1 cellular context compared by ENCODE assay signal in the genomic region with DNA sequence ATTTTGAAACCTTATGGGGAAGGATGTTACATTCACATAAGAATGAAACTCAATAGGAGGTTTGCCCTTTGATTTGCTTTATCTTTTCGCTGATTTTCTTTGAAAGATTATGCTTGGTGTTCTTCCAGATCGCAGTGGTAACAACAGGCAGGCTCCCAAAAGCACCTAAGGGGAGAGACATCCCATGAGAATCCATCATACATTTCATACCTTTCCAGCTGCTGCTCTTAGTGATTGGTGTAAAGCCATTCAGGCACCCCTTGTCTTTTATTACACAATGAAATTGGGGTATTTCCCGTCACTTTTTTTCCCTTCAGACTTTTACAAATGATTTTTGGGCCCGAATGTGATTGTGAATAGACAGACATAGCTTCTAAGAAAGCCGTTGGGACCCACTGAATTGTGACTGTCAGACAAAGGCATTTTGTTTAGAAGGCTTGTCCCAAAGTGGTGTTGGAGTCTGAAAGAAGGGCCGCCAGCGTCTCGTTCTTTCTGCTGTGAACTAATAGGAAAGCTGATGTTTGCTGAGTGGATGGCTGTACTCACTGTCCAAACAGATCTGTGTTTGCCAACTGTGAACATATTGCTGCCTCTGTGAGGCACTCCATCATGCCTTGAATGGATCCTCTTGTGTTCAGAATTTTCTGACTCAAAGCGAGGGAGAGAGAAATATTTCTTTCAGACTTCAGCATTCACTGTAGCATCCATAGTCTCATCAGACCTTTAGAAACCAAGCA.
A peak's percentile ranks its signal among the peaks of the same experiment; 100 is the strongest.
TF ChIP-seq lines count a peak whose summit lies in the region.

No MANE protein-coding gene starts in this region.

TF ChIP-seq in HepG2, 621 proteins besides CTCF, POLR2A, EP300 and RAD21 (continued from another document and continues in another):
- peak; percentile 74 for TF ChIP-seq POGZ (CRISPR knock-in tag; IDR thresholded peaks at IDR 0.05)
- TF ChIP-seq ZFP90 (CRISPR knock-in tag; IDR thresholded peaks at IDR 0.05; ENCODE audit: borderline replicate concordance) = peak; percentile 35; the same call in 1 of the 2 replicates
- peak; percentile 41; the same call in 1 of the 2 replicates for TF ChIP-seq ZFX (CRISPR knock-in tag; IDR thresholded peaks at IDR 0.05; ENCODE audit: low read depth)
- peak; percentile 66; the same call in 1 of the 2 replicates for TF ChIP-seq FOXJ3 (CRISPR knock-in tag; IDR thresholded peaks at IDR 0.05; ENCODE audit: borderline replicate concordance)
- peak; percentile 59; the same call in 1 of the 2 replicates for TF ChIP-seq PPARG (CRISPR knock-in tag; conservative IDR thresholded peaks at IDR 0.05)
- TF ChIP-seq, protein P1, sequence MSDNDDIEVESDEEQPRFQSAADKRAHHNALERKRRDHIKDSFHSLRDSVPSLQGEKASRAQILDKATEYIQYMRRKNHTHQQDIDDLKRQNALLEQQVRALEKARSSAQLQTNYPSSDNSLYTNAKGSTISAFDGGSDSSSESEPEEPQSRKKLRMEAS (IDR thresholded peaks at IDR 0.05) = peak; percentile 67
- 0 out of 2 replicates have a peak, but pooled peaks have one; percentile 50 for TF ChIP-seq KDM3A (CRISPR knock-in tag; IDR thresholded peaks at IDR 0.05; ENCODE audit: low read depth)
- TF ChIP-seq HNF4A (CRISPR knock-in tag; IDR thresholded peaks at IDR 0.05) = peak; percentile 49
- TF ChIP-seq ZFP37 (CRISPR knock-in tag; IDR thresholded peaks at IDR 0.05; ENCODE audit: borderline replicate concordance) = no peak
- peak; percentile 27; the same call in 1 of the 3 replicates for TF ChIP-seq MXI1 (IDR thresholded peaks at IDR 0.05; ENCODE audit: borderline replicate concordance, low read depth, low read length)
- TF ChIP-seq DR1 (CRISPR knock-in tag; IDR thresholded peaks at IDR 0.05) = no peak
- TF ChIP-seq ZBTB1 (CRISPR knock-in tag; IDR thresholded peaks at IDR 0.05; ENCODE audit: borderline replicate concordance) = no peak
- TF ChIP-seq ZNF607 (CRISPR knock-in tag; IDR thresholded peaks at IDR 0.05; ENCODE audit: borderline replicate concordance) = no peak
- peak; percentile 46; the same call in 1 of the 2 replicates for TF ChIP-seq NCOR1 (IDR thresholded peaks at IDR 0.05; ENCODE audit: borderline replicate concordance, low read length)
- TF ChIP-seq ZSCAN25 (CRISPR knock-in tag; IDR thresholded peaks at IDR 0.05) = peak; percentile 42; the same call in 1 of the 2 replicates
- TF ChIP-seq NR2F2 (IDR thresholded peaks at IDR 0.05; ENCODE audit: borderline replicate concordance, low read depth) = peak; percentile 77; the same call in 1 of the 2 replicates
- peak; percentile 66; the same call in 1 of the 2 replicates for TF ChIP-seq NFKBIZ (CRISPR knock-in tag; IDR thresholded peaks at IDR 0.05)
- TF ChIP-seq LCORL (IDR thresholded peaks at IDR 0.05) = peak; percentile 65; the same call in 1 of the 2 replicates
- TF ChIP-seq LCORL (CRISPR knock-in tag; IDR thresholded peaks at IDR 0.05) = peak; percentile 85
- peak; percentile 72; the same call in 1 of the 2 replicates for TF ChIP-seq MIER3 (CRISPR knock-in tag; IDR thresholded peaks at IDR 0.05; ENCODE audit: borderline replicate concordance)
- TF ChIP-seq CHD4 (IDR thresholded peaks at IDR 0.05; ENCODE audit: borderline replicate concordance, low read length) = peak; percentile 39; the same call in 1 of the 2 replicates
- TF ChIP-seq, protein P2, sequence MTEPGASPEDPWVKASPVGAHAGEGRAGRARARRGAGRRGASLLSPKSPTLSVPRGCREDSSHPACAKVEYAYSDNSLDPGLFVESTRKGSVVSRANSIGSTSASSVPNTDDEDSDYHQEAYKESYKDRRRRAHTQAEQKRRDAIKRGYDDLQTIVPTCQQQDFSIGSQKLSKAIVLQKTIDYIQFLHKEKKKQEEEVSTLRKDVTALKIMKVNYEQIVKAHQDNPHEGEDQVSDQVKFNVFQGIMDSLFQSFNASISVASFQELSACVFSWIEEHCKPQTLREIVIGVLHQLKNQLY (CRISPR knock-in tag; IDR thresholded peaks at IDR 0.05) = peak; percentile 70
- TF ChIP-seq, protein P3, sequence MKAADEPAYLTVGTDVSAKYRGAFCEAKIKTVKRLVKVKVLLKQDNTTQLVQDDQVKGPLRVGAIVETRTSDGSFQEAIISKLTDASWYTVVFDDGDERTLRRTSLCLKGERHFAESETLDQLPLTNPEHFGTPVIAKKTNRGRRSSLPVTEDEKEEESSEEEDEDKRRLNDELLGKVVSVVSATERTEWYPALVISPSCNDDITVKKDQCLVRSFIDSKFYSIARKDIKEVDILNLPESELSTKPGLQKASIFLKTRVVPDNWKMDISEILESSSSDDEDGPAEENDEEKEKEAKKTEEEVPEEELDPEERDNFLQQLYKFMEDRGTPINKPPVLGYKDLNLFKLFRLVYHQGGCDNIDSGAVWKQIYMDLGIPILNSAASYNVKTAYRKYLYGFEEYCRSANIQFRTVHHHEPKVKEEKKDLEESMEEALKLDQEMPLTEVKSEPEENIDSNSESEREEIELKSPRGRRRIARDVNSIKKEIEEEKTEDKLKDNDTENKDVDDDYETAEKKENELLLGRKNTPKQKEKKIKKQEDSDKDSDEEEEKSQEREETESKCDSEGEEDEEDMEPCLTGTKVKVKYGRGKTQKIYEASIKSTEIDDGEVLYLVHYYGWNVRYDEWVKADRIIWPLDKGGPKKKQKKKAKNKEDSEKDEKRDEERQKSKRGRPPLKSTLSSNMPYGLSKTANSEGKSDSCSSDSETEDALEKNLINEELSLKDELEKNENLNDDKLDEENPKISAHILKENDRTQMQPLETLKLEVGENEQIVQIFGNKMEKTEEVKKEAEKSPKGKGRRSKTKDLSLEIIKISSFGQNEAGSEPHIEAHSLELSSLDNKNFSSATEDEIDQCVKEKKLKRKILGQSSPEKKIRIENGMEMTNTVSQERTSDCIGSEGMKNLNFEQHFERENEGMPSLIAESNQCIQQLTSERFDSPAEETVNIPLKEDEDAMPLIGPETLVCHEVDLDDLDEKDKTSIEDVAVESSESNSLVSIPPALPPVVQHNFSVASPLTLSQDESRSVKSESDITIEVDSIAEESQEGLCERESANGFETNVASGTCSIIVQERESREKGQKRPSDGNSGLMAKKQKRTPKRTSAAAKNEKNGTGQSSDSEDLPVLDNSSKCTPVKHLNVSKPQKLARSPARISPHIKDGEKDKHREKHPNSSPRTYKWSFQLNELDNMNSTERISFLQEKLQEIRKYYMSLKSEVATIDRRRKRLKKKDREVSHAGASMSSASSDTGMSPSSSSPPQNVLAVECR (CRISPR knock-in tag; IDR thresholded peaks at IDR 0.05; ENCODE audit: borderline replicate concordance) = peak; percentile 70; the same call in 1 of the 2 replicates
- peak; percentile 78 for TF ChIP-seq DPF2 (CRISPR knock-in tag; IDR thresholded peaks at IDR 0.05; ENCODE audit: borderline replicate concordance, low read depth)
- TF ChIP-seq ZNF264 (CRISPR knock-in tag; IDR thresholded peaks at IDR 0.05) = peak; percentile 84
- 0 out of 2 replicates have a peak, but pooled peaks have one; percentile 18 for TF ChIP-seq KDM1A (CRISPR knock-in tag; IDR thresholded peaks at IDR 0.05)
- TF ChIP-seq ZNF484 (CRISPR knock-in tag; IDR thresholded peaks at IDR 0.05; ENCODE audit: borderline replicate concordance, low read depth) = no peak
- TF ChIP-seq, protein P4, sequence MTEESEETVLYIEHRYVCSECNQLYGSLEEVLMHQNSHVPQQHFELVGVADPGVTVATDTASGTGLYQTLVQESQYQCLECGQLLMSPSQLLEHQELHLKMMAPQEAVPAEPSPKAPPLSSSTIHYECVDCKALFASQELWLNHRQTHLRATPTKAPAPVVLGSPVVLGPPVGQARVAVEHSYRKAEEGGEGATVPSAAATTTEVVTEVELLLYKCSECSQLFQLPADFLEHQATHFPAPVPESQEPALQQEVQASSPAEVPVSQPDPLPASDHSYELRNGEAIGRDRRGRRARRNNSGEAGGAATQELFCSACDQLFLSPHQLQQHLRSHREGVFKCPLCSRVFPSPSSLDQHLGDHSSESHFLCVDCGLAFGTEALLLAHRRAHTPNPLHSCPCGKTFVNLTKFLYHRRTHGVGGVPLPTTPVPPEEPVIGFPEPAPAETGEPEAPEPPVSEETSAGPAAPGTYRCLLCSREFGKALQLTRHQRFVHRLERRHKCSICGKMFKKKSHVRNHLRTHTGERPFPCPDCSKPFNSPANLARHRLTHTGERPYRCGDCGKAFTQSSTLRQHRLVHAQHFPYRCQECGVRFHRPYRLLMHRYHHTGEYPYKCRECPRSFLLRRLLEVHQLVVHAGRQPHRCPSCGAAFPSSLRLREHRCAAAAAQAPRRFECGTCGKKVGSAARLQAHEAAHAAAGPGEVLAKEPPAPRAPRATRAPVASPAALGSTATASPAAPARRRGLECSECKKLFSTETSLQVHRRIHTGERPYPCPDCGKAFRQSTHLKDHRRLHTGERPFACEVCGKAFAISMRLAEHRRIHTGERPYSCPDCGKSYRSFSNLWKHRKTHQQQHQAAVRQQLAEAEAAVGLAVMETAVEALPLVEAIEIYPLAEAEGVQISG (CRISPR knock-in tag; IDR thresholded peaks at IDR 0.05) = peak; percentile 61; the same call in 1 of the 2 replicates
- peak; percentile 55; the same call in 1 of the 2 replicates for TF ChIP-seq ZNF121 (CRISPR knock-in tag; IDR thresholded peaks at IDR 0.05)
- peak; percentile 50; the same call in 1 of the 2 replicates for TF ChIP-seq KMT2B (CRISPR knock-in tag; IDR thresholded peaks at IDR 0.05)
- peak; percentile 36 for TF ChIP-seq STAG1 (CRISPR knock-in tag; IDR thresholded peaks at IDR 0.05)
- peak; percentile 71; the same call in 1 of the 2 replicates for TF ChIP-seq FOXA1 (IDR thresholded peaks at IDR 0.05)
- TF ChIP-seq FOXA1 (CRISPR knock-in tag; IDR thresholded peaks at IDR 0.05) = peak; percentile 96
- TF ChIP-seq ZNF746 (CRISPR knock-in tag; IDR thresholded peaks at IDR 0.05) = peak; percentile 84
- TF ChIP-seq SKI (IDR thresholded peaks at IDR 0.05; ENCODE audit: partially characterized antibody) = peak; percentile 67
- peak; percentile 61; the same call in 1 of the 2 replicates for TF ChIP-seq CEBPB (IDR thresholded peaks at IDR 0.05; ENCODE audit: borderline replicate concordance, low read depth, low read length)
- TF ChIP-seq MBD4 (IDR thresholded peaks at IDR 0.05; ENCODE audit: borderline replicate concordance, low read length) = 0 out of 2 replicates have a peak, but pooled peaks have one; percentile 54
- TF ChIP-seq NONO (IDR thresholded peaks at IDR 0.05) = no peak
- TF ChIP-seq NONO (CRISPR knock-in tag; conservative IDR thresholded peaks at IDR 0.05) = 0 out of 2 replicates have a peak, but pooled peaks have one; percentile 51
- peak; percentile 81; the same call in 1 of the 2 replicates for TF ChIP-seq FOXO1 (CRISPR knock-in tag; IDR thresholded peaks at IDR 0.05)
- peak; percentile 91 for TF ChIP-seq TBX2 (CRISPR knock-in tag; IDR thresholded peaks at IDR 0.05; ENCODE audit: borderline replicate concordance)
- TF ChIP-seq, protein P5, sequence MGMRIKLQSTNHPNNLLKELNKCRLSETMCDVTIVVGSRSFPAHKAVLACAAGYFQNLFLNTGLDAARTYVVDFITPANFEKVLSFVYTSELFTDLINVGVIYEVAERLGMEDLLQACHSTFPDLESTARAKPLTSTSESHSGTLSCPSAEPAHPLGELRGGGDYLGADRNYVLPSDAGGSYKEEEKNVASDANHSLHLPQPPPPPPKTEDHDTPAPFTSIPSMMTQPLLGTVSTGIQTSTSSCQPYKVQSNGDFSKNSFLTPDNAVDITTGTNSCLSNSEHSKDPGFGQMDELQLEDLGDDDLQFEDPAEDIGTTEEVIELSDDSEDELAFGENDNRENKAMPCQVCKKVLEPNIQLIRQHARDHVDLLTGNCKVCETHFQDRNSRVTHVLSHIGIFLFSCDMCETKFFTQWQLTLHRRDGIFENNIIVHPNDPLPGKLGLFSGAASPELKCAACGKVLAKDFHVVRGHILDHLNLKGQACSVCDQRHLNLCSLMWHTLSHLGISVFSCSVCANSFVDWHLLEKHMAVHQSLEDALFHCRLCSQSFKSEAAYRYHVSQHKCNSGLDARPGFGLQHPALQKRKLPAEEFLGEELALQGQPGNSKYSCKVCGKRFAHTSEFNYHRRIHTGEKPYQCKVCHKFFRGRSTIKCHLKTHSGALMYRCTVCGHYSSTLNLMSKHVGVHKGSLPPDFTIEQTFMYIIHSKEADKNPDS (CRISPR knock-in tag; IDR thresholded peaks at IDR 0.05) = 0 out of 2 replicates have a peak, but pooled peaks have one; percentile 35
- TF ChIP-seq, protein P6, sequence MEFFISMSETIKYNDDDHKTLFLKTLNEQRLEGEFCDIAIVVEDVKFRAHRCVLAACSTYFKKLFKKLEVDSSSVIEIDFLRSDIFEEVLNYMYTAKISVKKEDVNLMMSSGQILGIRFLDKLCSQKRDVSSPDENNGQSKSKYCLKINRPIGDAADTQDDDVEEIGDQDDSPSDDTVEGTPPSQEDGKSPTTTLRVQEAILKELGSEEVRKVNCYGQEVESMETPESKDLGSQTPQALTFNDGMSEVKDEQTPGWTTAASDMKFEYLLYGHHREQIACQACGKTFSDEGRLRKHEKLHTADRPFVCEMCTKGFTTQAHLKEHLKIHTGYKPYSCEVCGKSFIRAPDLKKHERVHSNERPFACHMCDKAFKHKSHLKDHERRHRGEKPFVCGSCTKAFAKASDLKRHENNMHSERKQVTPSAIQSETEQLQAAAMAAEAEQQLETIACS (CRISPR knock-in tag; IDR thresholded peaks at IDR 0.05) = no peak
- peak; percentile 73; the same call in 1 of the 2 replicates for TF ChIP-seq JUN (CRISPR knock-in tag; IDR thresholded peaks at IDR 0.05)
- peak; percentile 82; the same call in 1 of the 2 replicates for TF ChIP-seq ZNF337 (CRISPR knock-in tag; IDR thresholded peaks at IDR 0.05; ENCODE audit: borderline replicate concordance, low read depth)
- TF ChIP-seq, protein P7, sequence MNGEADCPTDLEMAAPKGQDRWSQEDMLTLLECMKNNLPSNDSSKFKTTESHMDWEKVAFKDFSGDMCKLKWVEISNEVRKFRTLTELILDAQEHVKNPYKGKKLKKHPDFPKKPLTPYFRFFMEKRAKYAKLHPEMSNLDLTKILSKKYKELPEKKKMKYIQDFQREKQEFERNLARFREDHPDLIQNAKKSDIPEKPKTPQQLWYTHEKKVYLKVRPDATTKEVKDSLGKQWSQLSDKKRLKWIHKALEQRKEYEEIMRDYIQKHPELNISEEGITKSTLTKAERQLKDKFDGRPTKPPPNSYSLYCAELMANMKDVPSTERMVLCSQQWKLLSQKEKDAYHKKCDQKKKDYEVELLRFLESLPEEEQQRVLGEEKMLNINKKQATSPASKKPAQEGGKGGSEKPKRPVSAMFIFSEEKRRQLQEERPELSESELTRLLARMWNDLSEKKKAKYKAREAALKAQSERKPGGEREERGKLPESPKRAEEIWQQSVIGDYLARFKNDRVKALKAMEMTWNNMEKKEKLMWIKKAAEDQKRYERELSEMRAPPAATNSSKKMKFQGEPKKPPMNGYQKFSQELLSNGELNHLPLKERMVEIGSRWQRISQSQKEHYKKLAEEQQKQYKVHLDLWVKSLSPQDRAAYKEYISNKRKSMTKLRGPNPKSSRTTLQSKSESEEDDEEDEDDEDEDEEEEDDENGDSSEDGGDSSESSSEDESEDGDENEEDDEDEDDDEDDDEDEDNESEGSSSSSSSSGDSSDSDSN (CRISPR knock-in tag; IDR thresholded peaks at IDR 0.05) = peak; percentile 49; the same call in 1 of the 2 replicates
- TF ChIP-seq FOXC1 (CRISPR knock-in tag; IDR thresholded peaks at IDR 0.05; ENCODE audit: borderline replicate concordance) = no peak; the same call in 1 of the 2 replicates
- peak; percentile 69; the same call in 1 of the 2 replicates for TF ChIP-seq ZNF331 (CRISPR knock-in tag; IDR thresholded peaks at IDR 0.05)
- TF ChIP-seq ZNF788 (CRISPR knock-in tag; IDR thresholded peaks at IDR 0.05; ENCODE audit: borderline replicate concordance) = peak; percentile 64; the same call in 1 of the 2 replicates
- no peak for TF ChIP-seq SP1 (IDR thresholded peaks at IDR 0.05)
- no peak for TF ChIP-seq SP1 (CRISPR knock-in tag; IDR thresholded peaks at IDR 0.05)
- TF ChIP-seq ERF (CRISPR knock-in tag; IDR thresholded peaks at IDR 0.05) = peak; percentile 92
- TF ChIP-seq ZNF616 (CRISPR knock-in tag; IDR thresholded peaks at IDR 0.05; ENCODE audit: low read depth) = no peak
- no peak for TF ChIP-seq SMAD1 (CRISPR knock-in tag; IDR thresholded peaks at IDR 0.05; ENCODE audit: borderline replicate concordance, low read depth)
